ENCODE assay signal across 15 cellular contexts in genomic region chr14:29240046-29240445, GRCh38.
DNase-seq lines count a peak whose midpoint lies in the region; ATAC-seq and TF ChIP-seq lines count a peak whose summit lies in the region.
"Had no signal": no experiment of that assay in that cellular context is flagged by ENCODE, and none has a peak within 500 bp of the region (broad histone marks: within the 10 kb centered on the region; RNA-seq: fewer than 3 reads in every experiment).

No MANE protein-coding gene starts in this region.

- DNase-seq in AG10803 (ENCODE audit: low read depth) (peak; percentile 82), LHCN-M2 (ENCODE audit: low read depth) (peak; percentile 93), brain microvascular endothelial cell (peak; percentile 19), iris pigment epithelial cell (ENCODE audit: low read depth) (peak; percentile 91), UCSD-AML1 (lab: John Stamatoyannopoulos, UW; ENCODE audit: unreplicated experiment) (no peak), NCI-H2196 (lab: John Stamatoyannopoulos, UW; ENCODE audit: unreplicated experiment) (no peak), GOT3 (lab: John Stamatoyannopoulos, UW) (no peak)
- DNase-seq: activated CD8-positive, alpha-beta memory T cell treated with anti-CD3 and anti-CD28 coated beads, Interleukin-2, amount 50 U/mL, for 4 hours; activated naive CD8-positive, alpha-beta T cell treated with anti-CD3 and anti-CD28 coated beads, Interleukin-2, amount 10 ng/mL, durations not matched to agents 7 days and 5 days; AML-193; colonic mucosa; stimulated activated CD4-positive, alpha-beta T cell treated with anti-CD3 and anti-CD28 coated beads, Interleukin-15, amount 100 ng/mL, for 24 hours; WERI-Rb-1 had no signal

- in situ Hi-C loops in brain microvascular endothelial cell (cut with HindIII; ENCODE audit: low pct_ligation_motif_present, low sequenced_read_pairs): no loop called here

- no peak for ATAC-seq in GM19324 (IDR thresholded peaks at IDR 0.05; ENCODE audit: low FRiP score, unreplicated experiment)

- H3K27me3 ChIP-seq in brain microvascular endothelial cell (replicated peaks): no peaks in the 10 kb centered on the region
- H3K27me3 ChIP-seq: colonic mucosa had no signal

- no peak for TF ChIP-seq CTCF in AG10803 (conservative IDR thresholded peaks at IDR 0.05; ENCODE audit: low read length)
- TF ChIP-seq CTCF in brain microvascular endothelial cell (IDR thresholded peaks at IDR 0.05; ENCODE audit: low read depth, low read length, missing control alignments): no peak

- H3K27ac ChIP-seq in brain microvascular endothelial cell: no peak overlapping the region
- H3K27ac ChIP-seq: colonic mucosa, SK-N-MC, WERI-Rb-1 had no signal

- no peak overlapping the region for H3K4me3 ChIP-seq in AG10803 (ENCODE audit: low read length)
- H3K4me3 ChIP-seq in brain microvascular endothelial cell (ENCODE audit: low read depth, low read length): no peak overlapping the region
- H3K4me3 ChIP-seq: colonic mucosa, SK-N-MC had no signal

- H3K36me3 ChIP-seq in brain microvascular endothelial cell (replicated peaks): no peaks in the 10 kb centered on the region
- H3K36me3 ChIP-seq: colonic mucosa, WERI-Rb-1 had no signal

Comparison
In these comparisons a context has a peak if more than half of its experiments do, and no peak if none do; other contexts are left out.
1. DNase-seq: peak in AG10803 (single experiment), LHCN-M2 (single experiment), brain microvascular endothelial cell (single experiment) and iris pigment epithelial cell (single experiment); none in UCSD-AML1 (single experiment), NCI-H2196 (single experiment) and GOT3 (single experiment).